24 cellular contexts compared by ENCODE assay signal in genomic region chr11:133318221-133318620, GRCh38.
"Had no signal": no experiment of that assay in that cellular context is flagged by ENCODE, and none has a peak within 500 bp of the region (broad histone marks: within the 10 kb centered on the region; RNA-seq: fewer than 3 reads in every experiment).

No MANE protein-coding gene starts in this region.

- H3K27me3 ChIP-seq: colonic mucosa, esophagus squamous epithelium, left lung, neural progenitor cell, right lobe of liver, stomach, thyroid gland, vagina had no signal

- H3K4me1 Mint-ChIP-seq: naive thymus-derived CD4-positive, alpha-beta T cell; nephron had no signal

- H3K36me3 Mint-ChIP-seq: naive thymus-derived CD4-positive, alpha-beta T cell; neural progenitor cell had no signal

- ATAC-seq: left lung; naive thymus-derived CD4-positive, alpha-beta T cell; right lobe of liver had no signal

- H3K4me3 ChIP-seq: colonic mucosa, esophagus squamous epithelium, left lung, neural progenitor cell, right lobe of liver, stomach, thyroid gland, vagina had no signal

- H3K27ac ChIP-seq: colonic mucosa, esophagus squamous epithelium, left lung, neural progenitor cell, parathyroid adenoma, right lobe of liver, stomach, thyroid gland, vagina had no signal

- H3K27ac Mint-ChIP-seq: dendritic cell treated with granulocyte-macrophage colony-stimulating factor and Interleukin-4, amounts not matched to agents 40 ng/mL and 50 ng/mL, for 4 days; naive thymus-derived CD4-positive, alpha-beta T cell; nephron; neural progenitor cell; progenitor cell of endocrine pancreas had no signal

- H3K9ac ChIP-seq: neural progenitor cell, parathyroid adenoma had no signal

- H3K4me1 ChIP-seq: colonic mucosa, esophagus squamous epithelium, left lung, neural progenitor cell, parathyroid adenoma, right lobe of liver, stomach, thyroid gland, vagina had no signal

- H3K27me3 Mint-ChIP-seq: dendritic cell treated with granulocyte-macrophage colony-stimulating factor and Interleukin-4, amounts not matched to agents 40 ng/mL and 50 ng/mL, for 4 days; progenitor cell of endocrine pancreas had no signal

- H3K9me3 ChIP-seq: colonic mucosa, esophagus squamous epithelium, left lung, right lobe of liver, stomach, thyroid gland, vagina had no signal

- H3K9me3 Mint-ChIP-seq: dendritic cell treated with granulocyte-macrophage colony-stimulating factor and Interleukin-4, amounts not matched to agents 40 ng/mL and 50 ng/mL, for 4 days; nephron; neural progenitor cell had no signal

- H3K4me3 Mint-ChIP-seq: dendritic cell treated with granulocyte-macrophage colony-stimulating factor and Interleukin-4, amounts not matched to agents 40 ng/mL and 50 ng/mL, for 4 days; naive thymus-derived CD4-positive, alpha-beta T cell; nephron; neural progenitor cell had no signal

- DNase-seq: colonic mucosa; effector memory CD4-positive, alpha-beta T cell; erythroblast; esophagus squamous epithelium; foreskin melanocyte; hypothalamus; left lung; mesenchymal stem cell; midbrain; naive thymus-derived CD4-positive, alpha-beta T cell; right lobe of liver; small intestine; stimulated activated CD4-positive, alpha-beta T cell treated with anti-CD3 and anti-CD28 coated beads, Interleukin-15, amount 100 ng/mL, for 24 hours; stimulated activated CD4-positive, alpha-beta T cell treated with anti-CD3 and anti-CD28 coated beads, Interleukin-2, amount 100 ng/mL, for 48 hours; stimulated activated naive CD4-positive, alpha-beta T cell; stomach; thyroid gland; trophoblast cell had no signal

- H3K36me3 ChIP-seq: colonic mucosa, esophagus squamous epithelium, left lung, neural progenitor cell, right lobe of liver, stomach, thyroid gland, vagina had no signal
